1 cellular context compared by ENCODE assay signal in genomic region chr12:6943719-6944380, GRCh38.
TF ChIP-seq lines count a peak whose summit lies in the region.

Gene C12orf57, plus strand, starts transcription at chr12:6944022. Its CDS starts 100 bp downstream, at chr12:6944122.
Gene RNU7-1, plus strand, starts transcription at chr12:6943816.

TF ChIP-seq in WTC11, 78 proteins besides CTCF, POLR2A, EP300 and RAD21 (continued from another document):
- TF ChIP-seq ZNF532 (CRISPR knock-in tag; IDR thresholded peaks at IDR 0.05; ENCODE audit: borderline replicate concordance), result peak; percentile 100
- TF ChIP-seq E2F1 (CRISPR knock-in tag; IDR thresholded peaks at IDR 0.05), result no peak
- no peak for TF ChIP-seq ELF4 (CRISPR knock-in tag; IDR thresholded peaks at IDR 0.05; ENCODE audit: low read depth)
- no peak for TF ChIP-seq ATF3 (CRISPR knock-in tag; conservative IDR thresholded peaks at IDR 0.05)
- TF ChIP-seq ARID4B (CRISPR knock-in tag; IDR thresholded peaks at IDR 0.05; ENCODE audit: borderline replicate concordance), result peak; percentile 88
- TF ChIP-seq ZNF121 (CRISPR knock-in tag; IDR thresholded peaks at IDR 0.05), result no peak
- TF ChIP-seq ZNF423 (CRISPR knock-in tag; IDR thresholded peaks at IDR 0.05), result 0 out of 2 replicates have a peak, but pooled peaks have one; percentile 30
- TF ChIP-seq FOXJ3 (CRISPR knock-in tag; IDR thresholded peaks at IDR 0.05; ENCODE audit: borderline replicate concordance), result no peak
- no peak for TF ChIP-seq GRHL2 (CRISPR knock-in tag; IDR thresholded peaks at IDR 0.05; ENCODE audit: insufficient replicate concordance, severe bottlenecking)
- peak; percentile 90 for TF ChIP-seq SOX15 (CRISPR knock-in tag; IDR thresholded peaks at IDR 0.05)
- peak; percentile 100 for TF ChIP-seq PRRX2 (CRISPR knock-in tag; IDR thresholded peaks at IDR 0.05)
- no peak; the same call in 1 of the 2 replicates for TF ChIP-seq CREM (CRISPR knock-in tag; IDR thresholded peaks at IDR 0.05)
- TF ChIP-seq ATF2 (CRISPR knock-in tag; IDR thresholded peaks at IDR 0.05; ENCODE audit: borderline replicate concordance, low read depth), result peak; percentile 56; the same call in 1 of the 2 replicates
- no peak for TF ChIP-seq ZNF396 (CRISPR knock-in tag; IDR thresholded peaks at IDR 0.05; ENCODE audit: borderline replicate concordance)
- peak; percentile 16; the same call in 1 of the 2 replicates for TF ChIP-seq TCF7 (CRISPR knock-in tag; IDR thresholded peaks at IDR 0.05; ENCODE audit: low read depth)
- TF ChIP-seq ESRRA (CRISPR knock-in tag; IDR thresholded peaks at IDR 0.05; ENCODE audit: borderline replicate concordance), result no peak
- TF ChIP-seq JAZF1 (CRISPR knock-in tag; IDR thresholded peaks at IDR 0.05), result no peak
- no peak for TF ChIP-seq ATF6 (CRISPR knock-in tag; IDR thresholded peaks at IDR 0.05)
- peak; percentile 51; the same call in 1 of the 2 replicates for TF ChIP-seq NR1H2 (CRISPR knock-in tag; IDR thresholded peaks at IDR 0.05)
- peak; percentile 23; the same call in 1 of the 2 replicates for TF ChIP-seq FOXP4 (CRISPR knock-in tag; IDR thresholded peaks at IDR 0.05)
- TF ChIP-seq ZNF317 (CRISPR knock-in tag; IDR thresholded peaks at IDR 0.05; ENCODE audit: borderline replicate concordance, low read depth), result 0 out of 2 replicates have a peak, but pooled peaks have one; percentile 24
- TF ChIP-seq ZNF425 (CRISPR knock-in tag; conservative IDR thresholded peaks at IDR 0.05), result peak; percentile 100
- no peak for TF ChIP-seq STAT6 (CRISPR knock-in tag; conservative IDR thresholded peaks at IDR 0.05; ENCODE audit: low read depth)
- TF ChIP-seq CDX4 (CRISPR knock-in tag; IDR thresholded peaks at IDR 0.05; ENCODE audit: borderline replicate concordance), result peak; percentile 97
- no peak; the same call in 1 of the 2 replicates for TF ChIP-seq NR2C2 (CRISPR knock-in tag; IDR thresholded peaks at IDR 0.05)
- 0 out of 2 replicates have a peak, but pooled peaks have one; percentile 37 for TF ChIP-seq ZNF138 (CRISPR knock-in tag; conservative IDR thresholded peaks at IDR 0.05)
- no peak for TF ChIP-seq HMGA2 (CRISPR knock-in tag; IDR thresholded peaks at IDR 0.05)
- peak; percentile 95 for TF ChIP-seq OVOL2 (CRISPR knock-in tag; IDR thresholded peaks at IDR 0.05; ENCODE audit: borderline replicate concordance)
- TF ChIP-seq NR3C1 (CRISPR knock-in tag; conservative IDR thresholded peaks at IDR 0.05; ENCODE audit: low read depth), result no peak
